Comparison of ENCODE assay signal across 14 cellular contexts in the genomic region with DNA sequence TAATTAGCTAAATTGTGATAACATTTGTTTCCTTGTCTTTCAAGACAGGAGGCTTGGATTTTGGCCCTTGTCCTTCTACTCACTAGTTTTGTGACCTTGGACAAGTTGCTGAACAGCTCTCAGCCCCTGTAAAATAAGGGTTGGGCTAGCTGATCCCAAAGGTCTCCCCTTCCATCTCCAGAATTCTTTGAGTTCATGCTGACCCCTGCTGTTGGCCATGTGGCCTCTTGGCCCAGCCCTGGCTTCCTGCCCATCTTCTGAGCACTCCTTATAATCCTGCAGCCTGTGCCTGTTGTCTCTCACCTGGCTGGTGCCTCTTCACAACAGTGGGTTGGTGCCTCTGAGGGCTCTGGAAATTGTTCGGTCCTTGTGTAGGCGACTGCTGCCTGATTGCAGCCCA. TPM values are rescaled to one million over a fixed set of nuclear protein-coding genes. Genes with fewer than 3 reads are reported as not detected.
DNase-seq lines count a peak whose midpoint lies in the region; ATAC-seq, FAIRE-seq and TF ChIP-seq lines count a peak whose summit lies in the region.
"Had no signal": no experiment of that assay in that cellular context is flagged by ENCODE, and none has a peak within 500 bp of the region (broad histone marks: within the 10 kb centered on the region; RNA-seq: fewer than 3 reads in every experiment).

No MANE protein-coding gene starts in this region.

- H3K27me3 ChIP-seq in ACC112 (ENCODE audit: insufficient read depth, low read length) (no peaks in the 10 kb centered on the region), HCT116 (ENCODE audit: insufficient read depth, low read length) (no peaks in the 10 kb centered on the region), keratinocyte (ENCODE audit: control insufficient read depth, extremely low read depth, insufficient read depth, low read length) (no peaks in the 10 kb centered on the region)
- no peaks in the 10 kb centered on the region for H3K27me3 ChIP-seq in CD4-positive, alpha-beta T cell (ENCODE audit: control insufficient read depth, insufficient read depth, low read length)
- H3K27me3 ChIP-seq: esophagus muscularis mucosa had no signal

- peaks cover 51% of the 10 kb centered on the region for H3K4me1 ChIP-seq in ACC112 (ENCODE audit: control insufficient read depth, insufficient read depth, low read length, unreplicated experiment)
- peaks cover 0 to 22% of the 10 kb centered on the region in 2 experiments; a peak in 1 of 4 replicates for H3K4me1 ChIP-seq in HCT116 (ENCODE audit: control insufficient read depth in 1 of 2, insufficient read depth in 2 of 2, low read length in 2 of 2)
- H3K4me1 ChIP-seq in keratinocyte (ENCODE audit: control insufficient read depth, extremely low read depth, insufficient read depth, low read length), result peaks cover 90% of the 10 kb centered on the region

- H4K20me1 ChIP-seq in HCT116 (ENCODE audit: insufficient read depth), result no peaks in the 10 kb centered on the region
- H4K20me1 ChIP-seq in keratinocyte (ENCODE audit: control insufficient read depth, extremely low read depth, insufficient read depth, low read length), result peaks cover 6% of the 10 kb centered on the region

- no peak overlapping the region for H3K4me3 ChIP-seq in ACC112 (ENCODE audit: low read depth, low read length)
- no peak overlapping the region for H3K4me3 ChIP-seq in HCT116 (replicated peaks in 1 of 2; ENCODE audit: low read depth in 1 of 2, low read length in 2 of 2)
- peak overlapping the region in 2 of 3 experiments; percentile 4 to 17 for H3K4me3 ChIP-seq in keratinocyte (ENCODE audit: control insufficient read depth in 2 of 3, extremely low read depth in 1 of 3, insufficient read depth in 2 of 3, low read depth in 1 of 3, low read length in 3 of 3)
- H3K4me3 ChIP-seq: esophagus muscularis mucosa had no signal

- no peak for DNase-seq in HCT116 (ENCODE audit: low read depth, low spot score)
- DNase-seq in SK-MEL-5 (ENCODE audit: low read depth, low spot score), result peak; percentile 26
- no peak for DNase-seq in keratinocyte (ENCODE audit: low read depth, low spot score)
- DNase-seq in Calu3, result no peak
- DNase-seq in CD4-positive, alpha-beta T cell, result no peak
- DNase-seq in NCI-H226, result no peak
- DNase-seq: activated CD4-positive, CD25-positive, alpha-beta regulatory T cell; activated T-cell treated with anti-CD3 and anti-CD28 coated beads, Interleukin-2, amount 50 U/mL, for 72 hours; NCI-H187 treated with DMSO at 0.1 percent for 48 hours had no signal

- H3K4me1 Mint-ChIP-seq in Calu3 (ENCODE audit: low read depth, unreplicated experiment), result peaks cover 11% of the 10 kb centered on the region
- peaks cover 4% of the 10 kb centered on the region for H3K4me1 Mint-ChIP-seq in CD4-positive, alpha-beta T cell (ENCODE audit: low read depth)

- no peak overlapping the region for H2AFZ ChIP-seq in ACC112 (ENCODE audit: low read length, unreplicated experiment)
- H2AFZ ChIP-seq in HCT116 (ENCODE audit: low read depth, low read length, poor library complexity, severe bottlenecking), result no peak overlapping the region
- no peak overlapping the region for H2AFZ ChIP-seq in keratinocyte (ENCODE audit: control insufficient read depth, low read length)

- H3K9me2 ChIP-seq in HCT116 (ENCODE audit: insufficient read depth), result no peaks in the 10 kb centered on the region

- POLR2A ChIA-PET in HCT116 (lab: Charles Lee), result no interaction called here
- POLR2A ChIA-PET in CD4-positive, alpha-beta T cell (lab: Charles Lee), result interaction anchor here (1.1 kb wide), 1 partner anchor 11 kb away, joined by 3 read pairs; no protein-coding TSS in a partner anchor

- H3K36me3 ChIP-seq in ACC112 (ENCODE audit: insufficient read depth, low read length) (no peaks in the 10 kb centered on the region), HCT116 (ENCODE audit: control insufficient read depth in 1 of 2, insufficient read depth in 2 of 2, low read length in 2 of 2) (no peaks in the 10 kb centered on the region), keratinocyte (ENCODE audit: control insufficient read depth in 2 of 2, extremely low read depth in 1 of 2, insufficient read depth in 2 of 2, low read length in 2 of 2) (peaks cover 3 to 7% of the 10 kb centered on the region in 2 experiments)
- H3K36me3 ChIP-seq: esophagus muscularis mucosa had no signal

- no peaks in the 10 kb centered on the region for H3K27me3 Mint-ChIP-seq in Calu3 (ENCODE audit: unreplicated experiment)
- H3K27me3 Mint-ChIP-seq in CD4-positive, alpha-beta T cell, result no peaks in the 10 kb centered on the region

- H3K9ac ChIP-seq in HCT116 (ENCODE audit: low read length) (no peak overlapping the region), keratinocyte (ENCODE audit: control insufficient read depth, extremely low read depth, insufficient read depth, low read length) (peak overlapping the region; percentile 56)

- in situ Hi-C loops in SK-MEL-5 (cut with HindIII; ENCODE audit: low pct_unique_long_range_greater_than_20kb, low sequenced_read_pairs), result no loop called here

- H3K9me1 ChIP-seq in keratinocyte (ENCODE audit: control insufficient read depth, extremely low read depth, insufficient read depth, low read length), result peaks cover 6% of the 10 kb centered on the region

- RAD21 ChIA-PET in HCT116 (lab: Charles Lee; ENCODE audit: low non-redundant PET in 1 of 2, low total read pairs in 2 of 2, uncharacterized antibody in 2 of 2, unreplicated experiment in 2 of 2), result no interaction called here

- no peak overlapping the region for H3K4me3 Mint-ChIP-seq in Calu3 (ENCODE audit: low read depth, unreplicated experiment)
- no peak overlapping the region for H3K4me3 Mint-ChIP-seq in CD4-positive, alpha-beta T cell
- H3K4me3 Mint-ChIP-seq: activated T-cell treated with anti-CD3 and anti-CD28 coated beads, Interleukin-2, amount 50 U/mL, for 72 hours had no signal

- TF ChIP-seq POLR2A in HCT116 (IDR thresholded peaks at IDR 0.05; ENCODE audit: borderline replicate concordance, extremely low read depth, insufficient read depth, insufficient read length), result no peak

- FAIRE-seq in keratinocyte (lab: Jason Lieb, UNC), result no peak
- FAIRE-seq: HTR-8/SVneo had no signal

- H3K27ac ChIP-seq in ACC112 (ENCODE audit: low read depth, low read length), result peak overlapping the region; percentile 77; the same call in 1 of the 2 replicates
- no peak overlapping the region for H3K27ac ChIP-seq in HCT116 (ENCODE audit: low read depth, low read length)
- peak overlapping the region; percentile 89 for H3K27ac ChIP-seq in keratinocyte (ENCODE audit: control insufficient read depth, insufficient read depth, low read length)
- no peak overlapping the region for H3K27ac ChIP-seq in CD4-positive, alpha-beta T cell (ENCODE audit: low read depth, low read length)
- H3K27ac ChIP-seq: C4-2B, esophagus muscularis mucosa had no signal

- ATAC-seq in HCT116 (no peak), GM18867 (IDR thresholded peaks at IDR 0.05; ENCODE audit: unreplicated experiment) (no peak)
- ATAC-seq in CD4-positive, alpha-beta T cell (ENCODE audit: poor library complexity), result no peak

- H3K27ac Mint-ChIP-seq in Calu3 (ENCODE audit: unreplicated experiment), result no peak overlapping the region
- H3K27ac Mint-ChIP-seq in CD4-positive, alpha-beta T cell, result no peak overlapping the region
- H3K27ac Mint-ChIP-seq: activated T-cell treated with anti-CD3 and anti-CD28 coated beads, Interleukin-2, amount 50 U/mL, for 72 hours had no signal

- no peaks in the 10 kb centered on the region for H3K36me3 Mint-ChIP-seq in Calu3 (ENCODE audit: insufficient read depth, unreplicated experiment)
- H3K36me3 Mint-ChIP-seq in CD4-positive, alpha-beta T cell (ENCODE audit: low read depth), result no peaks in the 10 kb centered on the region

- dilution Hi-C loops in keratinocyte (cut with MboI; ENCODE audit: extremely low pct_ligation_motif_present, low sequenced_read_pairs), result no loop called here

- TF ChIP-seq RAD21 in HCT116 (IDR thresholded peaks at IDR 0.05; ENCODE audit: low read depth), result 0 out of 2 replicates have a peak, but pooled peaks have one; percentile 13

- peaks cover 29% of the 10 kb centered on the region for H3K79me2 ChIP-seq in ACC112 (ENCODE audit: control insufficient read depth, insufficient read depth, low read length, unreplicated experiment)
- H3K79me2 ChIP-seq in HCT116 (ENCODE audit: insufficient read depth, low read length), result peaks cover 73% of the 10 kb centered on the region
- H3K79me2 ChIP-seq in keratinocyte (ENCODE audit: control insufficient read depth, insufficient read depth, low read length), result peaks cover 95% of the 10 kb centered on the region

- CTCF ChIA-PET in HCT116 (lab: Charles Lee) (no interaction called here), Calu3 (lab: Charles Lee) (no interaction called here)
- CTCF ChIA-PET in CD4-positive, alpha-beta T cell (lab: Charles Lee), result no interaction called here

- intact Hi-C loops in HCT116 (cut with micrococcal nuclease), result no loop called here
- intact Hi-C loops in Calu3 (cut with micrococcal nuclease; ENCODE audit: unreplicated experiment), result no loop called here
- intact Hi-C loops in CD4-positive, alpha-beta T cell (cut with DNase I, micrococcal nuclease), result no loop called here

- H3K9me3 ChIP-seq in HCT116 (ENCODE audit: control insufficient read depth in 1 of 2, insufficient read depth in 1 of 2, low read depth in 1 of 2, low read length in 2 of 2) (no peaks in the 10 kb centered on the region), keratinocyte (ENCODE audit: control insufficient read depth, low read depth, low read length) (no peaks in the 10 kb centered on the region)
- no peaks in the 10 kb centered on the region for H3K9me3 ChIP-seq in CD4-positive, alpha-beta T cell (ENCODE audit: control insufficient read depth, low read length)
- H3K9me3 ChIP-seq: esophagus muscularis mucosa had no signal

- H3K4me2 ChIP-seq in HCT116 (ENCODE audit: low read length), result no peak overlapping the region
- peak overlapping the region; percentile 65 for H3K4me2 ChIP-seq in keratinocyte (ENCODE audit: control insufficient read depth, extremely low read depth, insufficient read depth, low read depth, low read length)

- no peaks in the 10 kb centered on the region for H3K9me3 Mint-ChIP-seq in Calu3 (ENCODE audit: low read depth, unreplicated experiment)
- H3K9me3 Mint-ChIP-seq in CD4-positive, alpha-beta T cell, result no peaks in the 10 kb centered on the region
- H3K9me3 Mint-ChIP-seq: activated T-cell treated with anti-CD3 and anti-CD28 coated beads, Interleukin-2, amount 50 U/mL, for 72 hours had no signal

- TF ChIP-seq CTCF in HCT116 (IDR thresholded peaks at IDR 0.05 in 2 of 3, conservative IDR thresholded peaks at IDR 0.05 in 1 of 3; ENCODE audit: borderline replicate concordance in 1 of 3, insufficient read depth in 1 of 3, low read depth in 2 of 3, low read length in 2 of 3) (no peak), keratinocyte (optimal IDR thresholded peaks at IDR 0.05 in 1 of 3, IDR thresholded peaks at IDR 0.05 in 1 of 3, conservative IDR thresholded peaks at IDR 0.05 in 1 of 3; ENCODE audit: extremely low read depth in 1 of 3, insufficient read depth in 2 of 3, low read length in 3 of 3) (peak in 1 of 3 experiments; percentile 15), Calu3 (IDR thresholded peaks at IDR 0.05; ENCODE audit: unreplicated experiment) (no peak)
- TF ChIP-seq CTCF in CD4-positive, alpha-beta T cell (IDR thresholded peaks at IDR 0.05), result no peak

- no TSS peak for BruUV-seq in HCT116 (replicated peaks; lab: Mats Ljungman, UMichigan)
- no TSS peak for BruUV-seq in Calu3 (replicated peaks; lab: Mats Ljungman, UMichigan)

RNA-seq across cellular contexts. Expression of a gene that starts 10.1 kb away (rescaled TPM):
- total RNA-seq in HCT116 (2021; ENCODE audit: unreplicated experiment) (60.6 TPM), Calu3 (2022) (29.4 and 44.6 TPM in 2 replicates)
- 19.1 and 28.3 TPM in 2 replicates for polyA plus RNA-seq in HCT116 (2012)
- total RNA-seq in SK-MEL-5 (2014; rRNA removed; shearing (Covaris generic)), result 28.4 and 36.3 TPM in 2 replicates
- polyA plus RNA-seq in SK-MEL-5 (2015; cell fraction: cytosol; rRNA removed), result 34.9 and 40.0 TPM in 2 replicates
- 10.5 and 23.5 TPM in 2 replicates for polyA plus RNA-seq in SK-MEL-5 (2015; cell fraction: nucleus; rRNA removed)
- 153 to 177 TPM (median 172 TPM) in 3 replicates for polyA plus RNA-seq in keratinocyte
- polyA plus RNA-seq in keratinocyte (2011; ENCODE audit: low read depth), result 26.7 TPM
- polyA plus RNA-seq in keratinocyte (2011; cell fraction: cytosol; rRNA removed), result 76.8 and 129 TPM in 2 replicates
- 521 and 554 TPM in 2 replicates for polyA plus RNA-seq in keratinocyte (2011; cell fraction: nucleus; rRNA removed)
- polyA plus RNA-seq in keratinocyte (2012; ENCODE audit: low replicate concordance), result 122 and 205 TPM in 2 replicates
- polyA minus RNA-seq in keratinocyte, result 166 to 258 TPM (median 258 TPM) in 3 replicates
- 121 TPM for polyA minus RNA-seq in keratinocyte (2011; cell fraction: cytosol; rRNA and poly(A)+ RNA removed)
- polyA minus RNA-seq in keratinocyte (2011; cell fraction: nucleus; rRNA and poly(A)+ RNA removed), result 395 and 657 TPM in 2 replicates
- total RNA-seq in CD4-positive, alpha-beta T cell, result under 1 TPM; 0.38 to 0.45 TPM

Comparison
In these comparisons a context has a peak if more than half of its experiments do, and no peak if none do; other contexts are left out.
1. H3K27ac ChIP-seq: peak in ACC112 (single experiment) and keratinocyte (single experiment); none in HCT116 (single experiment) and CD4-positive, alpha-beta T cell (single experiment).
2. H3K4me3 ChIP-seq: peak in keratinocyte (2 of 3); none in ACC112 (single experiment) and HCT116 (0 of 2).
3. RNA of a gene that starts 10.1 kb away (total RNA-seq): 60.6 TPM in HCT116 (single experiment), 29.4 to 44.6 TPM in Calu3 and 28.4 to 36.3 TPM in SK-MEL-5; 0.38 to 0.45 TPM in CD4-positive, alpha-beta T cell; every median in the first group is over 10 times any median in the second.